9 cellular contexts compared by ENCODE assay signal in genomic region chr20:18497603-18498002, GRCh38. TPM values are rescaled to one million over a fixed set of nuclear protein-coding genes. Genes with fewer than 3 reads are reported as not detected.
DNase-seq lines count a peak whose midpoint lies in the region; ATAC-seq and TF ChIP-seq lines count a peak whose summit lies in the region.
"Had no signal": no experiment of that assay in that cellular context is flagged by ENCODE, and none has a peak within 500 bp of the region (broad histone marks: within the 10 kb centered on the region; RNA-seq: fewer than 3 reads in every experiment).

No MANE protein-coding gene starts in this region.

- H3K4me1 Mint-ChIP-seq in T-helper 1 cell treated with Interleukin-12 subunit alpha and Interleukin-12 subunit beta and Interleukin-4 antibody, amounts not matched to agents 30 μg/mL and 1 μg/mL, for 36 hours (ENCODE audit: low read depth): peaks cover 19% of the 10 kb centered on the region

- peak overlapping the region; percentile 73 for H3K9ac ChIP-seq in smooth muscle cell (ENCODE audit: low read depth)

- peaks cover 16% of the 10 kb centered on the region for H3K4me1 ChIP-seq in smooth muscle cell (ENCODE audit: low read depth)

- H3K79me2 ChIP-seq in smooth muscle cell (ENCODE audit: low read depth): peaks cover 8% of the 10 kb centered on the region

- H3K9me3 ChIP-seq in smooth muscle cell (replicated peaks; ENCODE audit: low read depth): no peaks in the 10 kb centered on the region
- H3K9me3 ChIP-seq: right atrium auricular region had no signal

- peaks cover 4% of the 10 kb centered on the region for H3K36me3 Mint-ChIP-seq in T-helper 1 cell treated with Interleukin-12 subunit alpha and Interleukin-12 subunit beta and Interleukin-4 antibody, amounts not matched to agents 30 μg/mL and 1 μg/mL, for 36 hours (ENCODE audit: low read depth)

- peak overlapping the region; percentile 92 for H3K4me2 ChIP-seq in smooth muscle cell

- no peaks in the 10 kb centered on the region for H3K9me3 Mint-ChIP-seq in T-helper 1 cell treated with Interleukin-12 subunit alpha and Interleukin-12 subunit beta and Interleukin-4 antibody, amounts not matched to agents 30 μg/mL and 1 μg/mL, for 36 hours

- H3K4me3 Mint-ChIP-seq in T-helper 1 cell treated with Interleukin-12 subunit alpha and Interleukin-12 subunit beta and Interleukin-4 antibody, amounts not matched to agents 30 μg/mL and 1 μg/mL, for 36 hours: peak overlapping the region; percentile 97

- ATAC-seq in GM18519 (IDR thresholded peaks at IDR 0.05; ENCODE audit: low FRiP score, unreplicated experiment) (no peak), HG02973 (IDR thresholded peaks at IDR 0.05; ENCODE audit: unreplicated experiment) (no peak)

- WGBS in smooth muscle cell (ENCODE audit: low lambda C conversion rate): 97% methylated on average over 3 of the region's 3 CpGs

- no peak for TF ChIP-seq CTCF in VCaP (conservative IDR thresholded peaks at IDR 0.05)
- no peak for TF ChIP-seq CTCF in fibroblast of pulmonary artery (IDR thresholded peaks at IDR 0.05; ENCODE audit: low read length, missing control alignments)
- no peak for TF ChIP-seq CTCF in smooth muscle cell (IDR thresholded peaks at IDR 0.05; ENCODE audit: borderline replicate concordance, insufficient read depth, poor library complexity, severe bottlenecking)

- no peaks in the 10 kb centered on the region for H3F3A ChIP-seq in smooth muscle cell (ENCODE audit: low read depth)

- no peak overlapping the region for H3K27ac Mint-ChIP-seq in T-helper 1 cell treated with Interleukin-12 subunit alpha and Interleukin-12 subunit beta and Interleukin-4 antibody, amounts not matched to agents 30 μg/mL and 1 μg/mL, for 36 hours

- H3K4me3 ChIP-seq in fibroblast of pulmonary artery (replicated peaks; ENCODE audit: low read depth, low read length) (peak overlapping the region; percentile 96), smooth muscle cell (peak overlapping the region; percentile 98)

- H4K20me1 ChIP-seq in smooth muscle cell (ENCODE audit: low read depth): no peaks in the 10 kb centered on the region

- H3K27ac ChIP-seq in VCaP (peak overlapping the region; percentile 76), smooth muscle cell (ENCODE audit: low read depth) (no peak overlapping the region)

- DNase-seq in T-helper 1 cell (no peak), fibroblast of pulmonary artery (ENCODE audit: low read depth) (no peak), smooth muscle cell (lab: John Stamatoyannopoulos, UW; ENCODE audit: unreplicated experiment) (no peak), DMS 273 (lab: John Stamatoyannopoulos, UW; ENCODE audit: unreplicated experiment) (no peak)

- H3K27me3 ChIP-seq in smooth muscle cell (ENCODE audit: low read depth): no peaks in the 10 kb centered on the region
- H3K27me3 ChIP-seq: right atrium auricular region had no signal

- H3K36me3 ChIP-seq in smooth muscle cell (ENCODE audit: low read depth): no peaks in the 10 kb centered on the region
- H3K36me3 ChIP-seq: right atrium auricular region had no signal

- peak overlapping the region; percentile 99 for H2AFZ ChIP-seq in smooth muscle cell (ENCODE audit: low read depth)

- H3K27me3 Mint-ChIP-seq in T-helper 1 cell treated with Interleukin-12 subunit alpha and Interleukin-12 subunit beta and Interleukin-4 antibody, amounts not matched to agents 30 μg/mL and 1 μg/mL, for 36 hours (ENCODE audit: low read depth): no peaks in the 10 kb centered on the region

RNA-seq across cellular contexts. Expression of gene RBBP9, which starts 0.6 kb away (rescaled TPM):
- 26.1 and 29.8 TPM in 2 replicates for total RNA-seq in smooth muscle cell
- polyA plus RNA-seq in smooth muscle cell: 3.0 and 4.2 TPM in 2 replicates

RNA-seq across cellular contexts. Expression of gene SEC23B, which starts 10.1 kb away (rescaled TPM):
- 53.9 and 55.8 TPM in 2 replicates for total RNA-seq in smooth muscle cell
- polyA plus RNA-seq in smooth muscle cell: 44.2 and 55.6 TPM in 2 replicates

RNA-seq across cellular contexts. Expression of gene POLR3F, which starts 30.4 kb away (rescaled TPM):
- 25.3 and 74.9 TPM in 2 replicates for total RNA-seq in smooth muscle cell
- polyA plus RNA-seq in smooth muscle cell: 7.8 and 8.1 TPM in 2 replicates

RNA-seq across cellular contexts. Expression of gene DZANK1, which starts 30.8 kb away (rescaled TPM):
- total RNA-seq in smooth muscle cell: 2.7 and 2.9 TPM in 2 replicates
- 2.5 and 3.1 TPM in 2 replicates for polyA plus RNA-seq in smooth muscle cell
